8 cellular contexts compared by ENCODE assay signal in genomic region chr7:73154586-73155038, GRCh38.
A peak's percentile ranks its signal among the peaks of the same experiment; 100 is the strongest.
DNase-seq lines count a peak whose midpoint lies in the region; ATAC-seq and TF ChIP-seq lines count a peak whose summit lies in the region.
"Not testable (repeated sequence)": the region's sequence is repeated elsewhere in the genome, so short reads cannot be mapped to it uniquely, and the experiment has no call there.

No MANE protein-coding gene starts in this region.

- POLR2A ChIA-PET in MCF 10A (lab: Yijun Ruan, JAX) = interaction anchor here (0.6 kb wide), 1 partner anchor 399 kb away, joined by 3 read pairs; no protein-coding TSS in a partner anchor

- not testable (repeated sequence) for H3K36me3 ChIP-seq in Karpas-422 (ENCODE audit: insufficient read depth, low read length); iPS-18a (ENCODE audit: control insufficient read depth, low read depth, low read length); suprapubic skin

- H3K27me3 Mint-ChIP-seq in MCF 10A (ENCODE audit: insufficient read depth, unreplicated experiment) = not testable (repeated sequence)

- not testable (repeated sequence) for TF ChIP-seq EP300 in suprapubic skin (IDR thresholded peaks at IDR 0.05)

- H3K4me2 ChIP-seq in Karpas-422 (ENCODE audit: low read depth, low read length, poor library complexity, severe bottlenecking) = peak overlapping the region; percentile 35

- H3K4me1 ChIP-seq in Karpas-422 (ENCODE audit: low read length); iPS-18a (ENCODE audit: control insufficient read depth, low read depth, low read length); suprapubic skin: not testable (repeated sequence)

- WGBS in suprapubic skin = no CpG with 5 or more reads among the region's 48 CpGs

- not testable (repeated sequence) for TF ChIP-seq POLR2A in suprapubic skin (IDR thresholded peaks at IDR 0.05)

- DNase-seq in Karpas-422 = peak; percentile 81
- DNase-seq in activated CD4-positive, alpha-beta T cell treated with anti-CD3 and anti-CD28 coated beads, Interleukin-2, amount 50 U/mL, for 48 hours = peak; percentile 80 to 85
- DNase-seq in MCF 10A (ENCODE audit: unreplicated experiment) = peak; percentile 19
- DNase-seq in sciatic nerve (ENCODE audit: low spot score) = peak; percentile 85
- peak; percentile 86 to 91 for DNase-seq in suprapubic skin (ENCODE audit: low spot score in 2 of 2)

- H3K27me3 ChIP-seq in Karpas-422 (ENCODE audit: low read length); iPS-18a (ENCODE audit: control insufficient read depth, insufficient read depth, low read length); suprapubic skin: not testable (repeated sequence)

- not testable (repeated sequence) for H4K20me1 ChIP-seq in Karpas-422 (ENCODE audit: insufficient read depth, low read depth, low read length)

- not testable (repeated sequence) for H3K9ac ChIP-seq in Karpas-422 (ENCODE audit: low read length); iPS-18a (ENCODE audit: low read length)

- H3K4me3 ChIP-seq in Karpas-422 (ENCODE audit: low read length) (peak overlapping the region; percentile 38; the same call in 1 of the 2 replicates), iPS-18a (ENCODE audit: low read length) (peak overlapping the region; percentile 27), suprapubic skin (peak overlapping the region; percentile 51)

- not testable (repeated sequence) for TF ChIP-seq CTCF in MCF 10A (IDR thresholded peaks at IDR 0.05; ENCODE audit: unreplicated experiment); suprapubic skin (IDR thresholded peaks at IDR 0.05)

- H3K9me2 ChIP-seq in Karpas-422 (replicated peaks; ENCODE audit: insufficient read depth, low read length) = not testable (repeated sequence)

- not testable (repeated sequence) for H3K79me2 ChIP-seq in Karpas-422 (ENCODE audit: low read length)

- not testable (repeated sequence) for H2AFZ ChIP-seq in Karpas-422 (ENCODE audit: low read length)

- CTCF ChIA-PET in MCF 10A (lab: Yijun Ruan, JAX) = not testable (repeated sequence)

- H3K9me3 ChIP-seq in Karpas-422 (ENCODE audit: low read length); iPS-18a (ENCODE audit: control insufficient read depth, low read depth, low read length); suprapubic skin: not testable (repeated sequence)

- BruUV-seq in MCF 10A (replicated peaks; lab: Mats Ljungman, UMichigan) = not testable (repeated sequence)

- peak overlapping the region; percentile 60 for H3K4me3 Mint-ChIP-seq in MCF 10A (ENCODE audit: unreplicated experiment)

- H3K36me3 Mint-ChIP-seq in MCF 10A (ENCODE audit: insufficient read depth, unreplicated experiment) = not testable (repeated sequence)

- H3K4me1 Mint-ChIP-seq in MCF 10A (ENCODE audit: insufficient read depth, unreplicated experiment) = not testable (repeated sequence)

- not testable (repeated sequence) for H3K27ac ChIP-seq in Karpas-422 (ENCODE audit: low read length); iPS-18a (ENCODE audit: low read length); suprapubic skin

- intact Hi-C loops in MCF 10A (cut with micrococcal nuclease); sciatic nerve (cut with DNase I): not testable (repeated sequence)

- H3K9me3 Mint-ChIP-seq in MCF 10A (ENCODE audit: unreplicated experiment) = not testable (repeated sequence)

- not testable (repeated sequence) for H3K27ac Mint-ChIP-seq in MCF 10A (ENCODE audit: low read depth, unreplicated experiment)

- ATAC-seq in GM18858 (IDR thresholded peaks at IDR 0.05; ENCODE audit: unreplicated experiment) (peak; percentile 92), HG02642 (IDR thresholded peaks at IDR 0.05; ENCODE audit: poor library complexity, unreplicated experiment) (peak; percentile 96), sciatic nerve (peak; percentile 96)

Comparison
In these comparisons a context has a peak if more than half of its experiments do, and no peak if none do; other contexts are left out.
1. DNase-seq: peak in every context shown above with its lines; median percentile 88 in suprapubic skin; 85 in sciatic nerve; 82 in activated CD4-positive, alpha-beta T cell treated with anti-CD3 and anti-CD28 coated beads, Interleukin-2, amount 50 U/mL, for 48 hours; 81 in Karpas-422; 19 in MCF 10A.